In genomic region chr16:57852189-57852588, GRCh38 we compare ENCODE assay signal across 36 cellular contexts.
"Had no signal": no experiment of that assay in that cellular context is flagged by ENCODE, and none has a peak within 500 bp of the region (broad histone marks: within the 10 kb centered on the region; RNA-seq: fewer than 3 reads in every experiment).

No MANE protein-coding gene starts in this region.

- DNase-seq: activated B cell treated with CpG ODN at 0.5 μM for 24 hours; activated CD4-positive, alpha-beta memory T cell treated with anti-CD3 and anti-CD28 coated beads for 36 hours; activated CD4-positive, alpha-beta T cell treated with anti-CD3 and anti-CD28 coated beads for 4 hours; activated CD4-positive, alpha-beta T cell treated with anti-CD3 and anti-CD28 coated beads, Interleukin-2, amount 50 U/mL, for 1 hour; activated CD4-positive, CD25-positive, alpha-beta regulatory T cell treated with anti-CD3 and anti-CD28 coated beads, Interleukin-2, amount 50 U/mL, for 72 hours; activated CD8-positive, alpha-beta memory T cell treated with anti-CD3 and anti-CD28 coated beads, Interleukin-2, amount 50 U/mL, for 4 hours; activated gamma-delta T cell treated with Interleukin-2 at 50 U/mL for 16 hours; activated naive CD4-positive, alpha-beta T cell treated with anti-CD3 and anti-CD28 coated beads for 36 hours; activated T-cell treated with anti-CD3 and anti-CD28 coated beads for 4 hours; activated T-cell treated with anti-CD3 and anti-CD28 coated beads, Interleukin-2, amount 50 U/mL, for 4 hours; adrenal gland; body of pancreas; caudate nucleus; NCI-H1048; NCI-H1105 treated with DMSO at 0.1 percent for 48 hours; NCI-H1436; NCI-H1694 treated with DMSO at 0.1 percent for 48 hours; NCI-H2081; NCI-H2171 treated with DMSO at 0.1 percent for 48 hours; NCI-H2227 treated with DMSO at 0.1 percent for 48 hours; NCI-H446; NCI-H510A treated with DMSO at 0.1 percent for 48 hours; NCI-H69; NCI-H82; Peyer's patch; SIG-M5; SW 1271; T-helper 1 cell; T-helper 2 cell; T-helper 9 cell had no signal

- H3K4me3 Mint-ChIP-seq: activated B cell treated with CpG ODN at 0.5 μM for 24 hours; activated CD4-positive, alpha-beta memory T cell treated with anti-CD3 and anti-CD28 coated beads for 36 hours; activated naive CD4-positive, alpha-beta T cell treated with anti-CD3 and anti-CD28 coated beads for 36 hours; activated T-cell treated with anti-CD3 and anti-CD28 coated beads, Interleukin-2, amount 50 U/mL, for 4 hours; activated T-helper 1 cell treated with anti-CD3 and anti-CD28 coated beads, Interleukin-12 subunit alpha, Interleukin-12 subunit beta, Interleukin-2, Interleukin-4 antibody, amounts not matched to agents 30 ng/mL and 10 ng/mL and 1 ng/mL, durations not matched to agents 14 hours and 24 hours and 36 hours had no signal

- H3K9me3 Mint-ChIP-seq: activated CD4-positive, alpha-beta memory T cell treated with anti-CD3 and anti-CD28 coated beads for 36 hours; activated naive CD4-positive, alpha-beta T cell treated with anti-CD3 and anti-CD28 coated beads for 36 hours; activated naive CD4-positive, alpha-beta T cell treated with anti-CD3 and anti-CD28 coated beads, Interleukin-2, amount 50 U/mL, for 72 hours; activated T-helper 1 cell treated with anti-CD3 and anti-CD28 coated beads, Interleukin-12 subunit alpha, Interleukin-12 subunit beta, Interleukin-2, Interleukin-4 antibody, amounts not matched to agents 30 ng/mL and 10 ng/mL and 1 ng/mL, durations not matched to agents 14 hours and 24 hours and 36 hours had no signal

- H3K9ac ChIP-seq: KMS-11 had no signal

- H3K4me1 ChIP-seq: adrenal gland, body of pancreas, Peyer's patch had no signal

- H3K36me3 Mint-ChIP-seq: activated CD4-positive, alpha-beta memory T cell treated with anti-CD3 and anti-CD28 coated beads for 36 hours; activated naive CD4-positive, alpha-beta T cell treated with anti-CD3 and anti-CD28 coated beads, Interleukin-2, amount 50 U/mL, for 72 hours had no signal

- H3K4me3 ChIP-seq: adrenal gland, body of pancreas, Peyer's patch had no signal

- H3K27me3 ChIP-seq: adrenal gland, body of pancreas, Peyer's patch had no signal

- ATAC-seq: activated naive CD4-positive, alpha-beta T cell treated with anti-CD3 and anti-CD28 coated beads, Interleukin-2, amount 50 U/mL, for 72 hours; activated T-cell treated with anti-CD3 and anti-CD28 coated beads, Interleukin-2, amount 50 U/mL, for 4 hours; body of pancreas; Right ventricle myocardium inferior had no signal

- H3K36me3 ChIP-seq: adrenal gland, Peyer's patch had no signal

- H3K27ac ChIP-seq: adrenal gland, body of pancreas, KMS-11, Peyer's patch, RWPE1, VCaP had no signal

- H3K9me3 ChIP-seq: adrenal gland, body of pancreas, Peyer's patch had no signal

- H3K27me3 Mint-ChIP-seq: activated CD4-positive, alpha-beta memory T cell treated with anti-CD3 and anti-CD28 coated beads for 36 hours had no signal

- H3K4me1 Mint-ChIP-seq: activated B cell treated with CpG ODN at 0.5 μM for 24 hours had no signal

- H3K4me2 ChIP-seq: KMS-11 had no signal

- H3K27ac Mint-ChIP-seq: activated B cell treated with CpG ODN at 0.5 μM for 24 hours; activated CD4-positive, alpha-beta memory T cell treated with anti-CD3 and anti-CD28 coated beads for 36 hours; activated naive CD4-positive, alpha-beta T cell treated with anti-CD3 and anti-CD28 coated beads for 36 hours; activated T-helper 1 cell treated with anti-CD3 and anti-CD28 coated beads, Interleukin-12 subunit alpha, Interleukin-12 subunit beta, Interleukin-2, Interleukin-4 antibody, amounts not matched to agents 30 ng/mL and 10 ng/mL and 1 ng/mL, durations not matched to agents 14 hours and 24 hours and 36 hours had no signal
